ENCODE assay signal across 9 cellular contexts in the genomic region with DNA sequence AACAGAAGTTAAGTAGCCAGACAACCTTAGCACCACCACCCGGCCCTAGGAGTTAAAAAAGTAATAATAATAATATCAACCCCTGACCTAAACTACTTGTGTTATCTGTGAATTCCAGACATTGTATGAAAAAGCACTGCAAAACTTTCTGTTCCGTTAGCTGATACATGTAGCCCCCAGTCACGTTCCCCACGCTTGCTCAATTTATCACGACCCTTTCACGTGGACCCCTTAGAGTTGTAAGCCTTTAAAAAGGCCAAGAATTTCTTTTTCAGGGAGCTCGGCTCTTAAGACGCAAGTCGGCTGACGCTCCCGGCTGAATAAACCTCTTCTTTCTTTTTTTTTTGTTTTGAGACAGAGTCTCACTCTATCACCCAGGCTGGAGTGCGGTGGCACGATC. TPM values are rescaled to one million over a fixed set of nuclear protein-coding genes. Genes with fewer than 3 reads are reported as not detected.
"Had no signal": no experiment of that assay in that cellular context is flagged by ENCODE, and none has a peak within 500 bp of the region (broad histone marks: within the 10 kb centered on the region; RNA-seq: fewer than 3 reads in every experiment).

No MANE protein-coding gene starts in this region.

RNA-seq across cellular contexts. Expression of gene PTPN7, which starts 6.7 kb away (rescaled TPM):
- total RNA-seq: endodermal cell, fibroblast of lung, foreskin keratinocyte, osteocyte, smooth muscle cell had no signal
- polyA plus RNA-seq: fibroblast of lung, foreskin keratinocyte, smooth muscle cell had no signal

RNA-seq across cellular contexts. Expression of gene LGR6, which starts 26.5 kb away (rescaled TPM):
- total RNA-seq: endothelial cell of umbilical vein, epithelial cell of proximal tubule, fibroblast of lung, subcutaneous adipose tissue had no signal
- polyA plus RNA-seq: endothelial cell of umbilical vein had no signal

RNA-seq across cellular contexts. Expression of gene GPR37L1, which starts 44.3 kb away (rescaled TPM):
- total RNA-seq: endothelial cell of umbilical vein; fibroblast of lung; foreskin keratinocyte; natural killer cell treated with Interleukin-12 subunit alpha and Interleukin-12 subunit beta and Interleukin-15 and Interleukin-18, amount 100 ng/mL, for 72 hours; osteocyte; smooth muscle cell had no signal
- polyA plus RNA-seq: endothelial cell of umbilical vein, fibroblast of lung, smooth muscle cell had no signal
